ENCODE assay signal across 8 cellular contexts in the genomic region with DNA sequence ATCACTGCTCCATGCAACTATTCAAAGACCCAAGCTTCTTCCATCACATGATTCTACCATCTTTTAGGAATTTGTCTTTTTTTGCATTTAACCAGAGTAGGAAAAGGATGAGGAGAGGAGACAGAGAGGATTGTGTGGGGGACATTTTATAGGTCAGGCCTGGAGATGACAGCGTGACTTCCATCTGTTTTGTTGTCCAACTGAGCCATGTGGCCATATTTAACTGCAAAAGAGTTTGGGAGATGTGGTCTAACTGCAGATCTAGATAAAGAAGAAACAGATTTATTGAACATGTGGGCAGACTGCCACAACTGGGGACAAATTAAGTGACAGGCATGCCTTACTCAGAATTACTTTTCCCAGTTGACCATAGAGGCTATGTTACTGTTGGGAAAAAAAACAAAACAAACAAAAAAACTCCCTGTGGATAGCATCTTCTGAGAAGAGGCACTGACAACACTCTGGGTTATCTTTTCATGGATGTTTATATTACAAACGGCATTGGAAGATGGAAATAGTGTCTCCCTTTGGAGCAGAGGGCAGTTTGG.
"Had no signal": no experiment of that assay in that cellular context is flagged by ENCODE, and none has a peak within 500 bp of the region (broad histone marks: within the 10 kb centered on the region; RNA-seq: fewer than 3 reads in every experiment).

No MANE protein-coding gene starts in this region.

- H3K36me3 ChIP-seq: HAP-1 had no signal

- H2AFZ ChIP-seq: GM23248 had no signal

- H3K9ac ChIP-seq: GM23248 had no signal

- H3K4me3 ChIP-seq: GM23248, HAP-1 had no signal

- ATAC-seq: HCT116, HepG2 had no signal

- DNase-seq: GM23248, GOT3, H7, HFFc6 had no signal

- H3K4me1 ChIP-seq: HAP-1 had no signal

- H3K27ac ChIP-seq: GM23248, HL-60 had no signal

- H3K9me3 ChIP-seq: HAP-1 had no signal
